22 cellular contexts compared by ENCODE assay signal in the genomic region with DNA sequence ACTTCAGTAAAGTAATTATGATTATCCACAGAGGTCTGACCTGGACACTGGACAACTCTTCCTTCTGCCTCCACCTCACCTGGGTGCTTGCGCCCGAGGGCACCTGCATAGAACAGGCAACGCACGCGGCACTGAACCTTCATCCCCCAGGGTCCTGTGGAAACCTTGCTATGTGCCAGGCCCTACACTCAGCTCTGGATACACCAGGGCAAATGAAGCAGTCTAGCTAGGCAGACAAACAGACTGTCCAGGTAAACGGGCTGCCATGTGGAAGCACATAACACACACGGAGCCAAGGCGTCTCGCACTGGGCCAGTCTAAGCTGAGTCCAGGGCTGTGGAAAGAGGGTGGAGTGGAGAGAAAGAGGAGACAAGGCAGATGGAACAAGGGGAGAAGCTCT.
"Had no signal": no experiment of that assay in that cellular context is flagged by ENCODE, and none has a peak within 500 bp of the region (broad histone marks: within the 10 kb centered on the region; RNA-seq: fewer than 3 reads in every experiment).

No MANE protein-coding gene starts in this region.

- H3K4me3 Mint-ChIP-seq: activated B cell treated with CpG ODN at 0.5 μM for 24 hours; activated CD8-positive, alpha-beta T cell treated with anti-CD3 and anti-CD28 coated beads, Interleukin-2, amount 10 ng/mL, durations not matched to agents 7 days and 5 days; central memory CD8-positive, alpha-beta T cell; naive thymus-derived CD8-positive, alpha-beta T cell; T-helper 2 cell treated with Interferon-gamma antibody and Interleukin-4, amounts not matched to agents 5 μg/mL and 100 μg/mL, for 36 hours had no signal

- H3K4me3 ChIP-seq: right lobe of liver, testis, transverse colon, vagina had no signal

- H3K36me3 ChIP-seq: right lobe of liver, transverse colon, vagina had no signal

- H3K27ac ChIP-seq: right lobe of liver, testis, transverse colon, vagina had no signal

- ATAC-seq: activated CD8-positive, alpha-beta T cell treated with anti-CD3 and anti-CD28 coated beads, Interleukin-2, amount 10 ng/mL, durations not matched to agents 7 days and 5 days; activated naive CD4-positive, alpha-beta T cell treated with anti-CD3 and anti-CD28 coated beads, Interleukin-2, amount 50 U/mL, for 72 hours; left cardiac atrium; naive thymus-derived CD8-positive, alpha-beta T cell; right lobe of liver; stimulated activated naive CD8-positive, alpha-beta T cell treated with anti-CD3 and anti-CD28 coated beads, Interleukin-15, Interleukin-2, amounts not matched to agents 100 U/mL and 50 U/mL, for 24 hours had no signal

- H3K9me3 Mint-ChIP-seq: central memory CD8-positive, alpha-beta T cell; T-helper 2 cell treated with Interferon-gamma antibody and Interleukin-4, amounts not matched to agents 5 μg/mL and 100 μg/mL, for 36 hours had no signal

- H3K27ac Mint-ChIP-seq: activated B cell treated with CpG ODN at 0.5 μM for 24 hours; activated CD8-positive, alpha-beta T cell treated with anti-CD3 and anti-CD28 coated beads, Interleukin-2, amount 10 ng/mL, durations not matched to agents 7 days and 5 days; activated naive CD4-positive, alpha-beta T cell treated with anti-CD3 and anti-CD28 coated beads, Interleukin-2, amount 50 U/mL, for 72 hours; naive thymus-derived CD8-positive, alpha-beta T cell; progenitor cell of endocrine pancreas; T-helper 2 cell treated with Interferon-gamma antibody and Interleukin-4, amounts not matched to agents 5 μg/mL and 100 μg/mL, for 36 hours had no signal

- DNase-seq: activated B cell treated with CpG ODN at 0.5 μM for 24 hours; activated CD4-positive, alpha-beta T cell treated with anti-CD3 and anti-CD28 coated beads, Interleukin-2, amount 50 U/mL, for 1 hour; activated CD8-positive, alpha-beta T cell treated with anti-CD3 and anti-CD28 coated beads, Interleukin-2, amount 10 ng/mL, durations not matched to agents 7 days and 5 days; activated gamma-delta T cell; anterior cingulate cortex; dermis blood vessel endothelial cell; effector CD8-positive, alpha-beta T cell; left cardiac atrium; midbrain; naive thymus-derived CD8-positive, alpha-beta T cell; stimulated activated CD4-positive, alpha-beta T cell treated with anti-CD3 and anti-CD28 coated beads, Interleukin-12 subunit alpha, Interleukin-12 subunit beta, amount 100 ng/mL, for 4 hours; stimulated activated CD4-positive, alpha-beta T cell treated with anti-CD3 and anti-CD28 coated beads, Interleukin-4, amount 100 ng/mL, for 1 hour; stimulated activated naive CD8-positive, alpha-beta T cell treated with anti-CD3 and anti-CD28 coated beads, Interleukin-15, Interleukin-2, amounts not matched to agents 100 U/mL and 50 U/mL, for 24 hours; T-helper 1 cell; testis; transverse colon had no signal

- H3K4me1 ChIP-seq: right lobe of liver, vagina had no signal

- H3K27me3 ChIP-seq: right lobe of liver, testis, vagina had no signal

- H3K9me3 ChIP-seq: right lobe of liver, testis, transverse colon, vagina had no signal

- H3K4me1 Mint-ChIP-seq: activated B cell treated with CpG ODN at 0.5 μM for 24 hours; central memory CD8-positive, alpha-beta T cell had no signal

- H3K36me3 Mint-ChIP-seq: naive thymus-derived CD8-positive, alpha-beta T cell had no signal
